18 cellular contexts compared by ENCODE assay signal in genomic region chr2:55865095-55865835, GRCh38. TPM values are rescaled to one million over a fixed set of nuclear protein-coding genes. Genes with fewer than 3 reads are reported as not detected.
DNase-seq lines count a peak whose midpoint lies in the region; ATAC-seq, FAIRE-seq and TF ChIP-seq lines count a peak whose summit lies in the region.
"Had no signal": no experiment of that assay in that cellular context is flagged by ENCODE, and none has a peak within 500 bp of the region (broad histone marks: within the 10 kb centered on the region; RNA-seq: fewer than 3 reads in every experiment).

No MANE protein-coding gene starts in this region.

- CTCF ChIA-PET in activated CD4-positive, alpha-beta T cell treated with anti-CD3 and anti-CD28 coated beads for 36 hours (lab: Charles Lee), result no interaction called here

- H3K27me3 ChIP-seq in keratinocyte (ENCODE audit: control insufficient read depth, extremely low read depth, insufficient read depth, low read length), result no peaks in the 10 kb centered on the region
- no peaks in the 10 kb centered on the region for H3K27me3 ChIP-seq in subcutaneous abdominal adipose tissue (ENCODE audit: control insufficient read depth in 5 of 5, insufficient read depth in 4 of 5, low read length in 5 of 5)

- no peak overlapping the region for H3K27ac ChIP-seq in keratinocyte (ENCODE audit: control insufficient read depth, insufficient read depth, low read length)
- peak overlapping the region; percentile 54 for H3K27ac ChIP-seq in subcutaneous abdominal adipose tissue (ENCODE audit: low read depth, low read length)

- H3K4me3 ChIP-seq in keratinocyte (ENCODE audit: control insufficient read depth in 2 of 3, extremely low read depth in 1 of 3, insufficient read depth in 2 of 3, low read depth in 1 of 3, low read length in 3 of 3) (no peak overlapping the region), subcutaneous abdominal adipose tissue (ENCODE audit: low read depth in 1 of 5, low read length in 5 of 5) (no peak overlapping the region)

- peak overlapping the region; percentile 61 for H2AFZ ChIP-seq in keratinocyte (ENCODE audit: control insufficient read depth, low read length)

- no peaks in the 10 kb centered on the region for H3K79me2 ChIP-seq in keratinocyte (ENCODE audit: control insufficient read depth, insufficient read depth, low read length)

- intact Hi-C loops in activated CD4-positive, alpha-beta T cell treated with anti-CD3 and anti-CD28 coated beads for 36 hours (cut with DNase I, micrococcal nuclease), result no loop called here

- no peaks in the 10 kb centered on the region for H3K27me3 Mint-ChIP-seq in activated CD4-positive, alpha-beta T cell treated with anti-CD3 and anti-CD28 coated beads for 36 hours
- H3K27me3 Mint-ChIP-seq: activated naive CD4-positive, alpha-beta T cell treated with anti-CD3 and anti-CD28 coated beads, Interleukin-2, amount 10 ng/mL, durations not matched to agents 7 days and 5 days had no signal

- DNase-seq in M059J (ENCODE audit: low read depth), result peak; percentile 66
- DNase-seq in brain pericyte (ENCODE audit: low read depth, low spot score), result peak; percentile 37
- DNase-seq in keratinocyte (ENCODE audit: low read depth, low spot score), result no peak
- no peak for DNase-seq in cerebellar nuclear complex (lab: John Stamatoyannopoulos, UW)
- no peak for DNase-seq in activated CD4-positive, alpha-beta T cell treated with anti-CD3 and anti-CD28 coated beads for 36 hours
- no peak for DNase-seq in DMS153 (lab: John Stamatoyannopoulos, UW)
- DNase-seq: activated CD4-positive, alpha-beta T cell treated with anti-CD3 and anti-CD28 coated beads, Interleukin-2, amount 10 ng/mL, durations not matched to agents 24 days and 14 days; activated naive CD4-positive, alpha-beta T cell treated with anti-CD3 and anti-CD28 coated beads, Interleukin-2, amount 10 ng/mL, durations not matched to agents 7 days and 5 days; DND-41; H9; NCI-H1092; stimulated activated naive CD4-positive, alpha-beta T cell; T1000 had no signal

- H3K4me3 Mint-ChIP-seq in activated CD4-positive, alpha-beta T cell treated with anti-CD3 and anti-CD28 coated beads for 36 hours, result no peak overlapping the region
- H3K4me3 Mint-ChIP-seq: activated CD4-positive, alpha-beta T cell treated with anti-CD3 and anti-CD28 coated beads, Interleukin-2, amount 10 ng/mL, durations not matched to agents 24 days and 14 days; activated naive CD4-positive, alpha-beta T cell treated with anti-CD3 and anti-CD28 coated beads, Interleukin-2, amount 10 ng/mL, durations not matched to agents 7 days and 5 days; CD14-positive monocyte; H9; neural crest cell had no signal

- H3K4me1 Mint-ChIP-seq in activated CD4-positive, alpha-beta T cell treated with anti-CD3 and anti-CD28 coated beads for 36 hours, result no peaks in the 10 kb centered on the region
- H3K4me1 Mint-ChIP-seq: activated CD4-positive, alpha-beta T cell treated with anti-CD3 and anti-CD28 coated beads, Interleukin-2, amount 10 ng/mL, durations not matched to agents 24 days and 14 days; activated naive CD4-positive, alpha-beta T cell treated with anti-CD3 and anti-CD28 coated beads, Interleukin-2, amount 10 ng/mL, durations not matched to agents 7 days and 5 days; H9 had no signal

- no peak overlapping the region for H3K4me2 ChIP-seq in keratinocyte (ENCODE audit: control insufficient read depth, extremely low read depth, insufficient read depth, low read depth, low read length)

- H3K9ac ChIP-seq in keratinocyte (ENCODE audit: control insufficient read depth, extremely low read depth, insufficient read depth, low read length) (no peak overlapping the region), subcutaneous abdominal adipose tissue (ENCODE audit: low read length in 5 of 5) (peak overlapping the region in 1 of 5 donors; percentile 40)

- H3K36me3 ChIP-seq in keratinocyte (ENCODE audit: control insufficient read depth in 2 of 2, extremely low read depth in 1 of 2, insufficient read depth in 2 of 2, low read length in 2 of 2) (peaks cover 4% of the 10 kb centered on the region in 2 experiments), subcutaneous abdominal adipose tissue (ENCODE audit: control insufficient read depth in 5 of 5, insufficient read depth in 5 of 5, low read length in 5 of 5) (peaks cover 0 to 19% (median 9%) of the 10 kb centered on the region in 5 donors)

- H3K36me3 Mint-ChIP-seq in activated CD4-positive, alpha-beta T cell treated with anti-CD3 and anti-CD28 coated beads for 36 hours (ENCODE audit: low read depth), result no peaks in the 10 kb centered on the region
- H3K36me3 Mint-ChIP-seq: activated naive CD4-positive, alpha-beta T cell treated with anti-CD3 and anti-CD28 coated beads, Interleukin-2, amount 10 ng/mL, durations not matched to agents 7 days and 5 days; CD14-positive monocyte had no signal

- dilution Hi-C loops in keratinocyte (cut with MboI; ENCODE audit: extremely low pct_ligation_motif_present, low sequenced_read_pairs), result no loop called here

- no peaks in the 10 kb centered on the region for H3K9me3 Mint-ChIP-seq in activated CD4-positive, alpha-beta T cell treated with anti-CD3 and anti-CD28 coated beads for 36 hours (ENCODE audit: low read depth)
- H3K9me3 Mint-ChIP-seq: activated CD4-positive, alpha-beta T cell treated with anti-CD3 and anti-CD28 coated beads, Interleukin-2, amount 10 ng/mL, durations not matched to agents 24 days and 14 days; activated naive CD4-positive, alpha-beta T cell treated with anti-CD3 and anti-CD28 coated beads, Interleukin-2, amount 10 ng/mL, durations not matched to agents 7 days and 5 days; H9; neural crest cell had no signal

- no peaks in the 10 kb centered on the region for H3K9me3 ChIP-seq in keratinocyte (ENCODE audit: control insufficient read depth, low read depth, low read length)
- H3K9me3 ChIP-seq in subcutaneous abdominal adipose tissue (ENCODE audit: control insufficient read depth in 5 of 5, low read length in 5 of 5), result no peaks in the 10 kb centered on the region

- no peak for TF ChIP-seq CTCF in keratinocyte (optimal IDR thresholded peaks at IDR 0.05 in 1 of 3, IDR thresholded peaks at IDR 0.05 in 1 of 3, conservative IDR thresholded peaks at IDR 0.05 in 1 of 3; ENCODE audit: extremely low read depth in 1 of 3, insufficient read depth in 2 of 3, low read length in 3 of 3)

- POLR2A ChIA-PET in activated CD4-positive, alpha-beta T cell treated with anti-CD3 and anti-CD28 coated beads for 36 hours (lab: Charles Lee), result no interaction called here

- H3K27ac Mint-ChIP-seq in activated CD4-positive, alpha-beta T cell treated with anti-CD3 and anti-CD28 coated beads for 36 hours, result no peak overlapping the region
- H3K27ac Mint-ChIP-seq: activated CD4-positive, alpha-beta T cell treated with anti-CD3 and anti-CD28 coated beads, Interleukin-2, amount 10 ng/mL, durations not matched to agents 24 days and 14 days; activated naive CD4-positive, alpha-beta T cell treated with anti-CD3 and anti-CD28 coated beads, Interleukin-2, amount 10 ng/mL, durations not matched to agents 7 days and 5 days; CD14-positive monocyte; H9 had no signal

- no peaks in the 10 kb centered on the region for H3K9me1 ChIP-seq in keratinocyte (ENCODE audit: control insufficient read depth, extremely low read depth, insufficient read depth, low read length)

- peak; percentile 63 for FAIRE-seq in keratinocyte (lab: Jason Lieb, UNC)
- FAIRE-seq: colon had no signal

- ATAC-seq in activated CD4-positive, alpha-beta T cell treated with anti-CD3 and anti-CD28 coated beads for 36 hours, result no peak
- no peak for ATAC-seq in GM18511 (IDR thresholded peaks at IDR 0.05; ENCODE audit: unreplicated experiment)

- H3K4me1 ChIP-seq in keratinocyte (ENCODE audit: control insufficient read depth, extremely low read depth, insufficient read depth, low read length), result peaks cover 27% of the 10 kb centered on the region
- H3K4me1 ChIP-seq in subcutaneous abdominal adipose tissue (ENCODE audit: control insufficient read depth in 5 of 5, insufficient read depth in 5 of 5, low read length in 5 of 5), result peaks cover 3 to 33% (median 15%) of the 10 kb centered on the region in 5 donors

- H4K20me1 ChIP-seq in keratinocyte (ENCODE audit: control insufficient read depth, extremely low read depth, insufficient read depth, low read length), result no peaks in the 10 kb centered on the region

RNA-seq across cellular contexts. Expression of gene EFEMP1, which starts 58.3 kb away (rescaled TPM):
- 91.3 and 128 TPM in 2 replicates for total RNA-seq in M059J (2014; rRNA removed; shearing (Covaris generic))
- 176 to 285 TPM (median 234 TPM) in 3 replicates for polyA plus RNA-seq in keratinocyte
- polyA plus RNA-seq in keratinocyte (2011; ENCODE audit: low read depth), result 29.3 TPM
- polyA plus RNA-seq in keratinocyte (2011; cell fraction: cytosol; rRNA removed), result 80.8 and 128 TPM in 2 replicates
- polyA plus RNA-seq in keratinocyte (2011; cell fraction: nucleus; rRNA removed), result 212 and 243 TPM in 2 replicates
- 44.9 and 156 TPM in 2 replicates for polyA plus RNA-seq in keratinocyte (2012; ENCODE audit: low replicate concordance)
- 159 to 294 TPM (median 228 TPM) in 3 replicates for polyA minus RNA-seq in keratinocyte
- polyA minus RNA-seq in keratinocyte (2011; cell fraction: cytosol; rRNA and poly(A)+ RNA removed), result 153 TPM
- polyA minus RNA-seq in keratinocyte (2011; cell fraction: nucleus; rRNA and poly(A)+ RNA removed), result 120 and 192 TPM in 2 replicates
- total RNA-seq in activated CD4-positive, alpha-beta T cell treated with anti-CD3 and anti-CD28 coated beads for 36 hours, result not detected
- total RNA-seq: activated CD4-positive, alpha-beta T cell treated with anti-CD3 and anti-CD28 coated beads, Interleukin-2, amount 10 ng/mL, durations not matched to agents 24 days and 14 days had no signal
- polyA plus RNA-seq: CD14-positive monocyte had no signal

Comparison
In these comparisons a context has a peak if more than half of its experiments do, and no peak if none do; other contexts are left out.
1. DNase-seq: peak in M059J (single experiment) and brain pericyte (single experiment); none in keratinocyte (single experiment), cerebellar nuclear complex (0 of 2), activated CD4-positive, alpha-beta T cell treated with anti-CD3 and anti-CD28 coated beads for 36 hours (single experiment) and DMS153 (single experiment).
2. RNA of gene EFEMP1, which starts 58.3 kb away (total RNA-seq): 91.3 to 128 TPM in M059J; not detected in activated CD4-positive, alpha-beta T cell treated with anti-CD3 and anti-CD28 coated beads for 36 hours; every median in the first group is over 10 times any median in the second.